Comparison of ENCODE assay signal across 22 cellular contexts in genomic region chr3:17302774-17303173, GRCh38.
DNase-seq lines count a peak whose midpoint lies in the region; FAIRE-seq and TF ChIP-seq lines count a peak whose summit lies in the region.
"Had no signal": no experiment of that assay in that cellular context is flagged by ENCODE, and none has a peak within 500 bp of the region (broad histone marks: within the 10 kb centered on the region; RNA-seq: fewer than 3 reads in every experiment).

No MANE protein-coding gene starts in this region.

- H3K4me1 ChIP-seq in endothelial cell of umbilical vein (ENCODE audit: control insufficient read depth, extremely low read depth, insufficient read depth, low read length) = peaks cover 2% of the 10 kb centered on the region
- H3K4me1 ChIP-seq in endodermal cell (ENCODE audit: control insufficient read depth, insufficient read depth, low read length) = no peaks in the 10 kb centered on the region
- H3K4me1 ChIP-seq: pancreas had no signal

- H3K27ac Mint-ChIP-seq in endodermal cell = no peak overlapping the region
- H3K27ac Mint-ChIP-seq: activated T-cell treated with anti-CD3 and anti-CD28 coated beads, Interleukin-2, amount 50 U/mL, for 24 hours; B cell had no signal

- no peak for TF ChIP-seq CTCF in endothelial cell of umbilical vein (IDR thresholded peaks at IDR 0.05; ENCODE audit: extremely low read depth in 1 of 2, insufficient read depth in 1 of 2, low read depth in 1 of 2, low read length in 2 of 2)
- no peak for TF ChIP-seq CTCF in endodermal cell (conservative IDR thresholded peaks at IDR 0.05)

- BruUV-seq in endothelial cell of umbilical vein (replicated peaks; lab: Mats Ljungman, UMichigan) = no TSS peak

- H3K36me3 Mint-ChIP-seq in endodermal cell (ENCODE audit: low read depth) = peaks cover 6% of the 10 kb centered on the region

- H3K9me3 ChIP-seq in endothelial cell of umbilical vein (replicated peaks; ENCODE audit: control insufficient read depth, insufficient read depth, low read length) = no peaks in the 10 kb centered on the region
- no peaks in the 10 kb centered on the region for H3K9me3 ChIP-seq in endodermal cell (ENCODE audit: control insufficient read depth, low read length)
- H3K9me3 ChIP-seq: gastrocnemius medialis, pancreas had no signal

- H3K27me3 ChIP-seq in endothelial cell of umbilical vein (ENCODE audit: control insufficient read depth in 2 of 2, insufficient read depth in 2 of 2, low read length in 2 of 2) = no peaks in the 10 kb centered on the region
- H3K27me3 ChIP-seq in endodermal cell (ENCODE audit: control insufficient read depth, insufficient read depth, low read length, poor library complexity, severe bottlenecking) = no peaks in the 10 kb centered on the region
- H3K27me3 ChIP-seq: cardiac muscle cell, gastrocnemius medialis, pancreas had no signal

- no peaks in the 10 kb centered on the region for H3K9me1 ChIP-seq in endothelial cell of umbilical vein (replicated peaks; ENCODE audit: control insufficient read depth, extremely low read depth, insufficient read depth, low read length)

- H3K9ac ChIP-seq in endothelial cell of umbilical vein (replicated peaks; ENCODE audit: extremely low read depth, insufficient read depth, low read length) (no peak overlapping the region), endodermal cell (ENCODE audit: extremely low read depth, low read length, poor library complexity, severe bottlenecking) (no peak overlapping the region)
- H3K9ac ChIP-seq: KMS-11 had no signal

- DNase-seq in EH (ENCODE audit: low read depth) (peak; percentile 78), NCI-H446 treated with DMSO at 0.1 percent for 48 hours (lab: John Stamatoyannopoulos, UW) (peak; percentile 34), endothelial cell of umbilical vein (ENCODE audit: low read depth, low spot score) (peak; percentile 43), iris pigment epithelial cell (ENCODE audit: low read depth) (peak; percentile 38), LoVo (ENCODE audit: low spot score) (no peak), endodermal cell (no peak), NCI-H345 treated with DMSO at 0.1 percent for 48 hours (lab: John Stamatoyannopoulos, UW; ENCODE audit: unreplicated experiment) (no peak)
- DNase-seq in activated CD8-positive, alpha-beta memory T cell treated with anti-CD3 and anti-CD28 coated beads, Interleukin-2, amount 50 U/mL, for 4 hours = no peak
- DNase-seq: activated CD4-positive, alpha-beta T cell treated with anti-CD3 and anti-CD28 coated beads, Interleukin-2, amount 50 U/mL, for 48 hours; activated naive CD4-positive, alpha-beta T cell treated with anti-CD3 and anti-CD28 coated beads, Interleukin-2, amount 50 U/mL, for 16 hours; activated T-cell treated with anti-CD3 and anti-CD28 coated beads, Interleukin-2, amount 50 U/mL, for 24 hours; effector CD8-positive, alpha-beta T cell; gastrocnemius medialis; GDM1; NCI-H1436; T-helper 1 cell had no signal

- intact Hi-C loops in endothelial cell of umbilical vein (cut with micrococcal nuclease) = no loop called here

- FAIRE-seq in endothelial cell of umbilical vein (lab: Jason Lieb, UNC) = no peak
- FAIRE-seq: GM12892, pancreas had no signal

- POLR2A ChIA-PET in endothelial cell of umbilical vein (lab: Charles Lee) = no interaction called here

- CTCF ChIA-PET in endothelial cell of umbilical vein (lab: Charles Lee) = interaction anchor here (1.9 kb wide), 1 partner anchor 8 kb away, joined by 5 read pairs; no protein-coding TSS in a partner anchor

- no peaks in the 10 kb centered on the region for H3K27me3 Mint-ChIP-seq in endodermal cell (ENCODE audit: insufficient read depth)
- H3K27me3 Mint-ChIP-seq: activated T-cell treated with anti-CD3 and anti-CD28 coated beads, Interleukin-2, amount 50 U/mL, for 24 hours; B cell had no signal

- dilution Hi-C loops in endothelial cell of umbilical vein (cut with MboI; ENCODE audit: extremely low pct_ligation_motif_present, low sequenced_read_pairs) = no loop called here

- no peaks in the 10 kb centered on the region for H3K9me3 Mint-ChIP-seq in endodermal cell
- H3K9me3 Mint-ChIP-seq: activated T-cell treated with anti-CD3 and anti-CD28 coated beads, Interleukin-2, amount 50 U/mL, for 24 hours had no signal

- no peaks in the 10 kb centered on the region for H3K36me3 ChIP-seq in endothelial cell of umbilical vein (ENCODE audit: control insufficient read depth in 2 of 2, extremely low read depth in 1 of 2, insufficient read depth in 2 of 2, low read length in 2 of 2)
- H3K36me3 ChIP-seq in endodermal cell (ENCODE audit: control insufficient read depth, insufficient read depth, low read length) = peaks cover 6% of the 10 kb centered on the region
- H3K36me3 ChIP-seq: gastrocnemius medialis, pancreas had no signal

- no peaks in the 10 kb centered on the region for H4K20me1 ChIP-seq in endothelial cell of umbilical vein (replicated peaks; ENCODE audit: control insufficient read depth, extremely low read depth, insufficient read depth, low read length)

- H3K4me3 ChIP-seq in endothelial cell of umbilical vein (replicated peaks in 1 of 3; ENCODE audit: insufficient read depth in 1 of 3, low read depth in 1 of 3, low read length in 3 of 3) = no peak overlapping the region
- H3K4me3 ChIP-seq in endodermal cell (ENCODE audit: low read length) = no peak overlapping the region
- H3K4me3 ChIP-seq: cardiac muscle cell, gastrocnemius medialis, pancreas, smooth muscle cell had no signal

- no peak overlapping the region for H3K4me3 Mint-ChIP-seq in endodermal cell
- H3K4me3 Mint-ChIP-seq: activated T-cell treated with anti-CD3 and anti-CD28 coated beads, Interleukin-2, amount 50 U/mL, for 24 hours; B cell had no signal

- no peak for TF ChIP-seq POLR2A in endothelial cell of umbilical vein (IDR thresholded peaks at IDR 0.05; ENCODE audit: low read depth, low read length)

- no peak overlapping the region for H3K27ac ChIP-seq in endothelial cell of umbilical vein (ENCODE audit: insufficient read depth, low read depth, low read length)
- no peak overlapping the region for H3K27ac ChIP-seq in endodermal cell (ENCODE audit: low read depth, low read length)
- H3K27ac ChIP-seq: cardiac muscle cell, gastrocnemius medialis, KMS-11, pancreas had no signal

- no peak overlapping the region for H3K4me2 ChIP-seq in endothelial cell of umbilical vein (ENCODE audit: insufficient read depth, low read length)
- H3K4me2 ChIP-seq: KMS-11, smooth muscle cell had no signal

- H3K79me2 ChIP-seq in endothelial cell of umbilical vein (ENCODE audit: control insufficient read depth, insufficient read depth, low read length) = no peaks in the 10 kb centered on the region

- no peak overlapping the region for H2AFZ ChIP-seq in endothelial cell of umbilical vein (ENCODE audit: low read depth, low read length)

- H3K4me1 Mint-ChIP-seq in endodermal cell = no peaks in the 10 kb centered on the region

TF ChIP-seq in endothelial cell of umbilical vein, 7 proteins besides CTCF, POLR2A, EP300 and RAD21:
- TF ChIP-seq EZH2 (IDR thresholded peaks at IDR 0.05; ENCODE audit: borderline replicate concordance, low read depth, low read length, severe bottlenecking) (no peak), MYC (IDR thresholded peaks at IDR 0.05; ENCODE audit: low read depth, low read length) (no peak), POLR2AphosphoS5 (IDR thresholded peaks at IDR 0.05; ENCODE audit: insufficient read depth, low read depth, low read length) (no peak), MAX (IDR thresholded peaks at IDR 0.05; ENCODE audit: insufficient read depth, insufficient read length) (no peak), GATA2 (IDR thresholded peaks at IDR 0.05; ENCODE audit: insufficient read depth, insufficient read length, low read depth, low read length) (no peak), JUN (IDR thresholded peaks at IDR 0.05; ENCODE audit: borderline replicate concordance, insufficient read depth, insufficient read length, low read depth) (no peak), FOS (IDR thresholded peaks at IDR 0.05; ENCODE audit: borderline replicate concordance, insufficient read depth, low read length) (no peak)

Comparison
In these comparisons a context has a peak if more than half of its experiments do, and no peak if none do; other contexts are left out.
1. DNase-seq: peak in EH (single experiment), NCI-H446 treated with DMSO at 0.1 percent for 48 hours (single experiment), endothelial cell of umbilical vein (single experiment) and iris pigment epithelial cell (single experiment); none in activated CD8-positive, alpha-beta memory T cell treated with anti-CD3 and anti-CD28 coated beads, Interleukin-2, amount 50 U/mL, for 4 hours (single experiment), LoVo (single experiment), endodermal cell (single experiment) and NCI-H345 treated with DMSO at 0.1 percent for 48 hours (single experiment).